In genomic region chr13:44969858-44970484, GRCh38 we compare ENCODE assay signal across 8 cellular contexts. TPM values are rescaled to one million over a fixed set of nuclear protein-coding genes. Genes with fewer than 3 reads are reported as not detected.
DNase-seq lines count a peak whose midpoint lies in the region; ATAC-seq and TF ChIP-seq lines count a peak whose summit lies in the region.

No MANE protein-coding gene starts in this region.

- no peak for ATAC-seq in CD4-positive, alpha-beta T cell (ENCODE audit: poor library complexity)
- ATAC-seq in HG03520 (IDR thresholded peaks at IDR 0.05; ENCODE audit: unreplicated experiment): no peak
- no peak for ATAC-seq in GM19397 (IDR thresholded peaks at IDR 0.05; ENCODE audit: unreplicated experiment)

- intact Hi-C loops in CD4-positive, alpha-beta T cell (cut with DNase I, micrococcal nuclease): loop anchor here (1.0 to 5.0 kb wide), 3 partner anchors 53 to 1063 kb away; no protein-coding TSS in a partner anchor
- intact Hi-C loops in OCI-LY7 (cut with micrococcal nuclease; ENCODE audit: unreplicated experiment): loop anchor here (5.0 kb wide), 2 partner anchors 488 to 1063 kb away; no protein-coding TSS in a partner anchor

- H3K4me1 ChIP-seq in OCI-LY7 (ENCODE audit: insufficient read depth, low read length, poor library complexity, severe bottlenecking): no peaks in the 10 kb centered on the region

- H3K9me3 Mint-ChIP-seq in CD4-positive, alpha-beta T cell: no peaks in the 10 kb centered on the region
- H3K9me3 Mint-ChIP-seq in T-helper 2 cell treated with Interferon-gamma antibody and Interleukin-4, amounts not matched to agents 5 μg/mL and 100 μg/mL, for 36 hours: peaks cover 4% of the 10 kb centered on the region

- no peak overlapping the region for H2AFZ ChIP-seq in OCI-LY7 (ENCODE audit: low read length)

- no TSS peak for BruUV-seq in OCI-LY7 (replicated peaks; lab: Mats Ljungman, UMichigan)

- POLR2A ChIA-PET in CD4-positive, alpha-beta T cell (lab: Charles Lee): interaction anchor here (1.1 kb wide), 1 partner anchor 51 kb away, joined by 3 read pairs; no protein-coding TSS in a partner anchor
- POLR2A ChIA-PET in HEK293T (lab: Yijun Ruan, JAX) (no interaction called here), OCI-LY7 (lab: Charles Lee) (interaction anchor here (0.6 kb wide), 1 partner anchor 344 kb away, joined by 4 read pairs; no protein-coding TSS in a partner anchor)

- H3K4me1 Mint-ChIP-seq in CD4-positive, alpha-beta T cell (ENCODE audit: low read depth): no peaks in the 10 kb centered on the region
- peaks cover 3% of the 10 kb centered on the region for H3K4me1 Mint-ChIP-seq in T-helper 2 cell treated with Interferon-gamma antibody and Interleukin-4, amounts not matched to agents 5 μg/mL and 100 μg/mL, for 36 hours (ENCODE audit: low read depth)

- no peak overlapping the region for H3K4me3 Mint-ChIP-seq in CD4-positive, alpha-beta T cell
- no peak overlapping the region for H3K4me3 Mint-ChIP-seq in T-helper 2 cell treated with Interferon-gamma antibody and Interleukin-4, amounts not matched to agents 5 μg/mL and 100 μg/mL, for 36 hours

- no peaks in the 10 kb centered on the region for H3K9me3 ChIP-seq in CD4-positive, alpha-beta T cell (ENCODE audit: control insufficient read depth, low read length)
- no peaks in the 10 kb centered on the region for H3K9me3 ChIP-seq in OCI-LY7 (ENCODE audit: low read length)

- H3K27ac Mint-ChIP-seq in CD4-positive, alpha-beta T cell: no peak overlapping the region
- H3K27ac Mint-ChIP-seq in T-helper 2 cell treated with Interferon-gamma antibody and Interleukin-4, amounts not matched to agents 5 μg/mL and 100 μg/mL, for 36 hours: no peak overlapping the region

- CTCF ChIA-PET in CD4-positive, alpha-beta T cell (lab: Charles Lee): interaction anchor here (1.2 kb wide), 1 partner anchor 486 kb away, joined by 3 read pairs; no protein-coding TSS in a partner anchor
- CTCF ChIA-PET in HEK293T (lab: Yijun Ruan, JAX) (interaction anchor here (0.7 kb wide), 3 partner anchors 11 to 496 kb away, joined by 3 read pairs; no protein-coding TSS in a partner anchor), OCI-LY7 (lab: Charles Lee; ENCODE audit: unreplicated experiment) (no interaction called here)

- H3K36me3 ChIP-seq in OCI-LY7 (ENCODE audit: insufficient read depth, low read length): peaks cover 83% of the 10 kb centered on the region

- peaks cover 5% of the 10 kb centered on the region for H4K20me1 ChIP-seq in OCI-LY7 (ENCODE audit: insufficient read depth, low read length)

- no peak for DNase-seq in CD4-positive, alpha-beta T cell
- peak; percentile 51 for DNase-seq in HEK293T (ENCODE audit: extremely low spot score)
- DNase-seq in OCI-LY7 (ENCODE audit: low spot score): peak; percentile 32
- peak; percentile 57 for DNase-seq in epidermal melanocyte (ENCODE audit: insufficient read length, low spot score)
- DNase-seq in myocyte (ENCODE audit: low read depth): peak; percentile 68
- DNase-seq in T-helper 2 cell treated with Interferon-gamma antibody and Interleukin-4, amounts not matched to agents 5 μg/mL and 100 μg/mL, for 36 hours (ENCODE audit: low spot score): no peak

- no peak overlapping the region for H3K4me2 ChIP-seq in OCI-LY7 (ENCODE audit: low read length)

- H3K79me2 ChIP-seq in OCI-LY7 (ENCODE audit: insufficient read depth, low read depth, low read length): no peaks in the 10 kb centered on the region

- H3K4me3 ChIP-seq in OCI-LY7 (ENCODE audit: low read depth, low read length, poor library complexity, severe bottlenecking): no peak overlapping the region

- H3K36me3 Mint-ChIP-seq in CD4-positive, alpha-beta T cell (ENCODE audit: low read depth): peaks cover 28% of the 10 kb centered on the region
- peaks cover 16% of the 10 kb centered on the region for H3K36me3 Mint-ChIP-seq in T-helper 2 cell treated with Interferon-gamma antibody and Interleukin-4, amounts not matched to agents 5 μg/mL and 100 μg/mL, for 36 hours (ENCODE audit: low read depth)

- H3K27me3 ChIP-seq in CD4-positive, alpha-beta T cell (ENCODE audit: control insufficient read depth, insufficient read depth, low read length): no peaks in the 10 kb centered on the region

- H3K27me3 Mint-ChIP-seq in CD4-positive, alpha-beta T cell: no peaks in the 10 kb centered on the region
- no peaks in the 10 kb centered on the region for H3K27me3 Mint-ChIP-seq in T-helper 2 cell treated with Interferon-gamma antibody and Interleukin-4, amounts not matched to agents 5 μg/mL and 100 μg/mL, for 36 hours (ENCODE audit: low read depth)

- H3K9me2 ChIP-seq in OCI-LY7 (ENCODE audit: insufficient read depth, low read length): no peaks in the 10 kb centered on the region

- peak; percentile 66 for TF ChIP-seq CTCF in CD4-positive, alpha-beta T cell (IDR thresholded peaks at IDR 0.05)
- peak; percentile 92 for TF ChIP-seq CTCF in OCI-LY7 (conservative IDR thresholded peaks at IDR 0.05; ENCODE audit: low read length)

- H3K27ac ChIP-seq in CD4-positive, alpha-beta T cell (ENCODE audit: low read depth, low read length): no peak overlapping the region
- H3K27ac ChIP-seq in OCI-LY7 (ENCODE audit: low read depth, low read length, poor library complexity, severe bottlenecking): no peak overlapping the region

TF ChIP-seq in HEK293T, 16 proteins besides CTCF, POLR2A, EP300 and RAD21:
- TF ChIP-seq ELF4 (IDR thresholded peaks at IDR 0.05) (no peak), HDGF (IDR thresholded peaks at IDR 0.05; ENCODE audit: borderline replicate concordance) (no peak), FOXA1 (IDR thresholded peaks at IDR 0.05) (no peak), BHLHE40 (IDR thresholded peaks at IDR 0.05; ENCODE audit: borderline replicate concordance) (no peak), TARDBP (IDR thresholded peaks at IDR 0.05) (no peak), LEF1 (IDR thresholded peaks at IDR 0.05; ENCODE audit: borderline replicate concordance) (no peak), SUZ12 (IDR thresholded peaks at IDR 0.05) (no peak), SP1 (IDR thresholded peaks at IDR 0.05) (no peak), FOXK2 (IDR thresholded peaks at IDR 0.05) (no peak), CTBP1 (IDR thresholded peaks at IDR 0.05; ENCODE audit: borderline replicate concordance) (no peak), FOXM1 (IDR thresholded peaks at IDR 0.05; ENCODE audit: borderline replicate concordance) (no peak), NFRKB (IDR thresholded peaks at IDR 0.05) (no peak), L3MBTL2 (conservative IDR thresholded peaks at IDR 0.05) (no peak), PKNOX1 (IDR thresholded peaks at IDR 0.05) (no peak)

RNA-seq across cellular contexts. Expression of gene NUFIP1, which starts 19.3 kb away (rescaled TPM):
- 1 to 10 TPM; 4.3 to 4.4 TPM for total RNA-seq in CD4-positive, alpha-beta T cell
- 5.4 and 6.8 TPM in 2 replicates for total RNA-seq in OCI-LY7 (2014; rRNA removed; shearing (Covaris generic))
- total RNA-seq in OCI-LY7 (2022): 11.3 and 11.4 TPM in 2 replicates
- total RNA-seq in myocyte: 4.5 and 5.6 TPM in 2 replicates
- polyA plus RNA-seq in myocyte (2012): 3.4 TPM

RNA-seq across cellular contexts. Expression of gene GPALPP1, which starts 19.4 kb away (rescaled TPM):
- total RNA-seq in CD4-positive, alpha-beta T cell: 10 to 100 TPM; 18.9 to 20.8 TPM
- 50.1 and 54.5 TPM in 2 replicates for total RNA-seq in OCI-LY7 (2014; rRNA removed; shearing (Covaris generic))
- total RNA-seq in OCI-LY7 (2022) (40.1 and 41.0 TPM in 2 replicates), myocyte (27.5 and 30.7 TPM in 2 replicates)
- polyA plus RNA-seq in myocyte (2012): 13.8 TPM

Comparison
In these comparisons a context has a peak if more than half of its experiments do, and no peak if none do; other contexts are left out.
1. DNase-seq: peak in HEK293T (single experiment), OCI-LY7 (single experiment), epidermal melanocyte (single experiment) and myocyte (single experiment); none in CD4-positive, alpha-beta T cell (0 of 10) and T-helper 2 cell treated with Interferon-gamma antibody and Interleukin-4, amounts not matched to agents 5 μg/mL and 100 μg/mL, for 36 hours (single experiment).